ENCODE assay signal across 29 cellular contexts in the genomic region with DNA sequence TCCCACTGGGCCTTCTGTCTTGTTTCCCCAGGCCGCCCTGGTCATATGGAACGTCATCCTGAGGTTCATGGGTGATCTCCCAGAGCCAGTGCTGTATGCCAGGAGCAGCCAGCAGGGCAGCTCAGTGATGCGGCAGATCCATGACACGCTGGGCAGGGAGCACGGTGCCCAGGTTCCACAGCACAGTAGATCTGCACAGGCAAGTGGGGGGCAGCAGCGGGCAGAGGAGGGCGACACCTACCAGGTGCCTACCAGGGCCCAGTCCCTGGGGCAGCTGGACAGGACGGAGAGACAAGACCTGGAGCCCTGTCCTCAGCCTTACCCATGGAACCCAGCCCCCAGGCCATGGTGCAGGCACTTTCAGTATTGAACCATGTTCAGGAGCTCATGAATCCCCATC. TPM values are rescaled to one million over a fixed set of nuclear protein-coding genes. Genes with fewer than 3 reads are reported as not detected.
A peak's percentile ranks its signal among the peaks of the same experiment; 100 is the strongest.
DNase-seq lines count a peak whose midpoint lies in the region; ATAC-seq and TF ChIP-seq lines count a peak whose summit lies in the region.
"Had no signal": no experiment of that assay in that cellular context is flagged by ENCODE, and none has a peak within 500 bp of the region (broad histone marks: within the 10 kb centered on the region; RNA-seq: fewer than 3 reads in every experiment).

No MANE protein-coding gene starts in this region.

- H3K27ac Mint-ChIP-seq in activated CD4-positive, alpha-beta T cell treated with anti-CD3 and anti-CD28 coated beads for 36 hours, result no peak overlapping the region
- H3K27ac Mint-ChIP-seq in activated CD4-positive, alpha-beta T cell treated with anti-CD3 and anti-CD28 coated beads, Interleukin-2, amount 10 ng/mL, durations not matched to agents 24 days and 14 days, result no peak overlapping the region
- H3K27ac Mint-ChIP-seq in endodermal cell, result no peak overlapping the region
- H3K27ac Mint-ChIP-seq in stimulated activated effector memory CD8-positive, alpha-beta T cell treated with anti-CD3 and anti-CD28 coated beads, Interleukin-12 subunit alpha, Interleukin-12 subunit beta, amount 100 ng/mL, for 72 hours, result no peak overlapping the region
- H3K27ac Mint-ChIP-seq: CD8-positive, alpha-beta memory T cell; GM23338; immature natural killer cell had no signal

- H3K27me3 Mint-ChIP-seq in activated CD4-positive, alpha-beta T cell treated with anti-CD3 and anti-CD28 coated beads for 36 hours, result no peaks in the 10 kb centered on the region
- H3K27me3 Mint-ChIP-seq in activated CD4-positive, alpha-beta T cell treated with anti-CD3 and anti-CD28 coated beads, Interleukin-2, amount 10 ng/mL, durations not matched to agents 24 days and 14 days, result peaks cover 8% of the 10 kb centered on the region
- H3K27me3 Mint-ChIP-seq in endodermal cell (ENCODE audit: insufficient read depth), result peaks cover 4% of the 10 kb centered on the region

- no peaks in the 10 kb centered on the region for H3K4me1 ChIP-seq in endodermal cell (ENCODE audit: control insufficient read depth, insufficient read depth, low read length)
- H3K4me1 ChIP-seq: left lung, vagina had no signal

- ATAC-seq in activated CD4-positive, alpha-beta T cell treated with anti-CD3 and anti-CD28 coated beads for 36 hours, result no peak
- ATAC-seq in HG03196 (IDR thresholded peaks at IDR 0.05; ENCODE audit: unreplicated experiment), result no peak
- ATAC-seq in stimulated activated effector memory CD8-positive, alpha-beta T cell treated with anti-CD3 and anti-CD28 coated beads, Interleukin-12 subunit alpha, Interleukin-12 subunit beta, amount 100 ng/mL, for 72 hours, result no peak
- ATAC-seq: activated T-cell treated with anti-CD3 and anti-CD28 coated beads, Interleukin-2, amount 50 U/mL, for 4 hours; GM23338; left lung had no signal

- H3K9me3 Mint-ChIP-seq in activated CD4-positive, alpha-beta T cell treated with anti-CD3 and anti-CD28 coated beads for 36 hours (ENCODE audit: low read depth), result peaks cover 9% of the 10 kb centered on the region
- H3K9me3 Mint-ChIP-seq in activated CD4-positive, alpha-beta T cell treated with anti-CD3 and anti-CD28 coated beads, Interleukin-2, amount 10 ng/mL, durations not matched to agents 24 days and 14 days, result peaks cover 14% of the 10 kb centered on the region
- peaks cover 14% of the 10 kb centered on the region for H3K9me3 Mint-ChIP-seq in endodermal cell
- H3K9me3 Mint-ChIP-seq in stimulated activated effector memory CD8-positive, alpha-beta T cell treated with anti-CD3 and anti-CD28 coated beads, Interleukin-12 subunit alpha, Interleukin-12 subunit beta, amount 100 ng/mL, for 72 hours, result peaks cover 8% of the 10 kb centered on the region

- H3K27ac ChIP-seq in endodermal cell (ENCODE audit: low read depth, low read length), result no peak overlapping the region
- H3K27ac ChIP-seq: left lung, vagina had no signal

- peaks cover 15% of the 10 kb centered on the region for H3K9me3 ChIP-seq in endodermal cell (ENCODE audit: control insufficient read depth, low read length)

- peak; percentile 2 for DNase-seq in activated CD4-positive, alpha-beta T cell treated with anti-CD3 and anti-CD28 coated beads for 36 hours
- no peak for DNase-seq in activated CD4-positive, alpha-beta T cell treated with anti-CD3 and anti-CD28 coated beads, Interleukin-2, amount 10 ng/mL, durations not matched to agents 24 days and 14 days
- DNase-seq in H7 (peak; percentile 24), endodermal cell (peak; percentile 26), OCI-M2 (lab: John Stamatoyannopoulos, UW; ENCODE audit: unreplicated experiment) (no peak)
- DNase-seq in stimulated activated CD8-positive, alpha-beta memory T cell treated with anti-CD3 and anti-CD28 coated beads, Interleukin-4, amount 100 ng/mL, for 48 hours, result peak; percentile 8
- no peak for DNase-seq in stimulated activated effector memory CD8-positive, alpha-beta T cell treated with anti-CD3 and anti-CD28 coated beads, Interleukin-12 subunit alpha, Interleukin-12 subunit beta, amount 100 ng/mL, for 72 hours (ENCODE audit: low spot score in 2 of 2)
- DNase-seq: activated CD4-positive, CD25-positive, alpha-beta regulatory T cell treated with anti-CD3 and anti-CD28 coated beads, Interleukin-2, amount 50 U/mL, for 72 hours; activated naive CD4-positive, alpha-beta T cell; activated T-cell treated with anti-CD3 and anti-CD28 coated beads, Interleukin-2, amount 50 U/mL, for 4 hours; CD8-positive, alpha-beta memory T cell; cerebellar nuclear complex; DMS153; hypothalamus; immature natural killer cell; IMR-90; NCI-H1105; NCI-H1930; NCI-H2227 treated with DMSO at 0.1 percent for 48 hours; NCI-H526 treated with DMSO at 0.1 percent for 48 hours; nucleus accumbens; stimulated activated CD4-positive, alpha-beta T cell treated with anti-CD3 and anti-CD28 coated beads, Interleukin-2, amount 100 ng/mL, for 24 hours had no signal

- no peak for TF ChIP-seq CTCF in endodermal cell (conservative IDR thresholded peaks at IDR 0.05)

- no peak overlapping the region for H3K4me3 Mint-ChIP-seq in activated CD4-positive, alpha-beta T cell treated with anti-CD3 and anti-CD28 coated beads for 36 hours
- H3K4me3 Mint-ChIP-seq in activated CD4-positive, alpha-beta T cell treated with anti-CD3 and anti-CD28 coated beads, Interleukin-2, amount 10 ng/mL, durations not matched to agents 24 days and 14 days, result no peak overlapping the region
- H3K4me3 Mint-ChIP-seq in endodermal cell, result no peak overlapping the region
- H3K4me3 Mint-ChIP-seq in stimulated activated effector memory CD8-positive, alpha-beta T cell treated with anti-CD3 and anti-CD28 coated beads, Interleukin-12 subunit alpha, Interleukin-12 subunit beta, amount 100 ng/mL, for 72 hours, result no peak overlapping the region
- H3K4me3 Mint-ChIP-seq: activated T-cell treated with anti-CD3 and anti-CD28 coated beads, Interleukin-2, amount 50 U/mL, for 4 hours; CD8-positive, alpha-beta memory T cell; GM23338; immature natural killer cell had no signal

- WGBS in endodermal cell (ENCODE audit: insufficient coverage in 1 of 2, insufficient read length in 1 of 2), 2 experiments, result 80 to 92% methylated on average over 2 to 8 of the region's 8 CpGs

- H3K4me1 Mint-ChIP-seq in activated CD4-positive, alpha-beta T cell treated with anti-CD3 and anti-CD28 coated beads for 36 hours, result peaks cover 5% of the 10 kb centered on the region
- H3K4me1 Mint-ChIP-seq in activated CD4-positive, alpha-beta T cell treated with anti-CD3 and anti-CD28 coated beads, Interleukin-2, amount 10 ng/mL, durations not matched to agents 24 days and 14 days, result no peaks in the 10 kb centered on the region
- no peaks in the 10 kb centered on the region for H3K4me1 Mint-ChIP-seq in endodermal cell
- H3K4me1 Mint-ChIP-seq in stimulated activated effector memory CD8-positive, alpha-beta T cell treated with anti-CD3 and anti-CD28 coated beads, Interleukin-12 subunit alpha, Interleukin-12 subunit beta, amount 100 ng/mL, for 72 hours, result no peaks in the 10 kb centered on the region
- H3K4me1 Mint-ChIP-seq: CD8-positive, alpha-beta memory T cell; GM23338; immature natural killer cell had no signal

- H3K27me3 ChIP-seq in H7 (ENCODE audit: control insufficient read depth, insufficient read depth, low read length) (no peaks in the 10 kb centered on the region), endodermal cell (ENCODE audit: control insufficient read depth, insufficient read depth, low read length, poor library complexity, severe bottlenecking) (no peaks in the 10 kb centered on the region)
- H3K27me3 ChIP-seq: left lung, vagina had no signal

- H3K36me3 Mint-ChIP-seq in activated CD4-positive, alpha-beta T cell treated with anti-CD3 and anti-CD28 coated beads for 36 hours (ENCODE audit: low read depth), result peaks cover 3% of the 10 kb centered on the region
- H3K36me3 Mint-ChIP-seq in activated CD4-positive, alpha-beta T cell treated with anti-CD3 and anti-CD28 coated beads, Interleukin-2, amount 10 ng/mL, durations not matched to agents 24 days and 14 days (ENCODE audit: low read depth), result no peaks in the 10 kb centered on the region
- H3K36me3 Mint-ChIP-seq in endodermal cell (ENCODE audit: low read depth), result no peaks in the 10 kb centered on the region
- H3K36me3 Mint-ChIP-seq in stimulated activated effector memory CD8-positive, alpha-beta T cell treated with anti-CD3 and anti-CD28 coated beads, Interleukin-12 subunit alpha, Interleukin-12 subunit beta, amount 100 ng/mL, for 72 hours, result no peaks in the 10 kb centered on the region
- H3K36me3 Mint-ChIP-seq: immature natural killer cell had no signal

- H3K4me3 ChIP-seq in H7 (ENCODE audit: insufficient read depth, low read depth, low read length), result no peak overlapping the region
- H3K4me3 ChIP-seq in endodermal cell (ENCODE audit: low read length), result no peak overlapping the region
- H3K4me3 ChIP-seq: GM23338, left lung, smooth muscle cell, vagina had no signal

- intact Hi-C loops in activated CD4-positive, alpha-beta T cell treated with anti-CD3 and anti-CD28 coated beads for 36 hours (cut with DNase I, micrococcal nuclease), result no loop called here
- intact Hi-C loops in activated CD4-positive, alpha-beta T cell treated with anti-CD3 and anti-CD28 coated beads, Interleukin-2, amount 10 ng/mL, durations not matched to agents 24 days and 14 days (cut with micrococcal nuclease), result no loop called here

- H3K36me3 ChIP-seq in H7 (replicated peaks; ENCODE audit: control insufficient read depth, insufficient read depth, low read length) (no peaks in the 10 kb centered on the region), endodermal cell (ENCODE audit: control insufficient read depth, insufficient read depth, low read length) (no peaks in the 10 kb centered on the region)
- H3K36me3 ChIP-seq: left lung, vagina had no signal

- POLR2A ChIA-PET in activated CD4-positive, alpha-beta T cell treated with anti-CD3 and anti-CD28 coated beads for 36 hours (lab: Charles Lee), result interaction anchor here (0.7 kb wide), 1 partner anchor 28 kb away, joined by 4 read pairs; no protein-coding TSS in a partner anchor

- no peak overlapping the region for H3K9ac ChIP-seq in endodermal cell (ENCODE audit: extremely low read depth, low read length, poor library complexity, severe bottlenecking)

- CTCF ChIA-PET in activated CD4-positive, alpha-beta T cell treated with anti-CD3 and anti-CD28 coated beads for 36 hours (lab: Charles Lee), result interaction anchor here (0.8 to 2.0 kb wide), 3 partner anchors 19 to 39 kb away, joined by 3 to 10 read pairs (median 3); no protein-coding TSS in a partner anchor

RNA-seq across cellular contexts. Expression of a gene that starts 36.1 kb away (rescaled TPM):
- total RNA-seq in activated CD4-positive, alpha-beta T cell treated with anti-CD3 and anti-CD28 coated beads for 36 hours, result not detected
- total RNA-seq in activated CD4-positive, alpha-beta T cell treated with anti-CD3 and anti-CD28 coated beads, Interleukin-2, amount 10 ng/mL, durations not matched to agents 24 days and 14 days, result not detected in 2 replicates
- total RNA-seq in H7 (2014; rRNA removed; shearing (Covaris generic)), result not detected in 2 replicates
- total RNA-seq in endodermal cell, result under 1 TPM in 1 of 2 donors, not detected in 1; 0.24 TPM
- 5.0 TPM for polyA plus RNA-seq in endodermal cell (2013, experiment 1 of 2)
- 4.8 TPM for polyA plus RNA-seq in endodermal cell (2013, experiment 2 of 2)
- total RNA-seq: activated T-cell treated with anti-CD3 and anti-CD28 coated beads, Interleukin-2, amount 50 U/mL, for 4 hours; CD8-positive, alpha-beta memory T cell; GM23338; IMR-90; SK-MEL-5; smooth muscle cell; T-helper 1 cell treated with Interleukin-12 subunit alpha and Interleukin-12 subunit beta and Interleukin-4 antibody, amounts not matched to agents 30 ng/mL and 1 ng/mL, for 36 hours; vagina had no signal
- polyA plus RNA-seq: CD8-positive, alpha-beta memory T cell; GM23338; immature natural killer cell; IMR-90; smooth muscle cell had no signal

Comparison
In these comparisons a context has a peak if more than half of its experiments do, and no peak if none do; other contexts are left out.
1. DNase-seq: peak in activated CD4-positive, alpha-beta T cell treated with anti-CD3 and anti-CD28 coated beads for 36 hours (single experiment), H7 (single experiment), endodermal cell (single experiment) and stimulated activated CD8-positive, alpha-beta memory T cell treated with anti-CD3 and anti-CD28 coated beads, Interleukin-4, amount 100 ng/mL, for 48 hours (single experiment); none in activated CD4-positive, alpha-beta T cell treated with anti-CD3 and anti-CD28 coated beads, Interleukin-2, amount 10 ng/mL, durations not matched to agents 24 days and 14 days (single experiment), OCI-M2 (single experiment) and stimulated activated effector memory CD8-positive, alpha-beta T cell treated with anti-CD3 and anti-CD28 coated beads, Interleukin-12 subunit alpha, Interleukin-12 subunit beta, amount 100 ng/mL, for 72 hours (0 of 2).